Comparison of ENCODE assay signal across 18 cellular contexts in the genomic region with DNA sequence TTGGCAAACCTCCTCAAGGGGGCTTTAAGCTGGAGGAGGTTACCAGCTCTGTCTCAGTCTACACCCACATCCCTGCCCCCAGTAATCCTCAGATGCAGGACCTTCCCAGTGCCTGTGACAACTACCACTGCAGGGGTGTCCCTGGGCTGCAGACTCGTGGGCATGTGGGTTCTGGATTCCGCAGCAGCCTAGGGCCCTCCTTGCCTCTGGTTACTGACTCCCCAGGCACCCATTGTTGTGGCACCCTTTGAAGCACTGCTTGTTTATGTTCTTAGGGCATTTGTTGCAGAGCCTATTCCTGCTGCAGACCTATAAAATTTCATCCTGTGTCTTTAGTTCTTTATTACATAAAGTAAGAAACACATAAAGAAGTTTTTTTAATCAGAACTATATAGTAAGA. TPM values are rescaled to one million over a fixed set of nuclear protein-coding genes. Genes with fewer than 3 reads are reported as not detected.
DNase-seq lines count a peak whose midpoint lies in the region; ATAC-seq and TF ChIP-seq lines count a peak whose summit lies in the region.
"Had no signal": no experiment of that assay in that cellular context is flagged by ENCODE, and none has a peak within 500 bp of the region (broad histone marks: within the 10 kb centered on the region; RNA-seq: fewer than 3 reads in every experiment).

No MANE protein-coding gene starts in this region.

- H3K27me3 ChIP-seq in neural progenitor cell (no peaks in the 10 kb centered on the region), BE2C (no peaks in the 10 kb centered on the region)
- H3K27me3 ChIP-seq: BLaER1 treated with 17β-estradiol and CSF1 and Interleukin-3, amounts not matched to agents 10 nM and 100 nM; SJSA1 had no signal

- no peaks in the 10 kb centered on the region for H3K79me2 ChIP-seq in neural progenitor cell (ENCODE audit: low read depth)

- H3K9me3 Mint-ChIP-seq in dendritic cell treated with granulocyte-macrophage colony-stimulating factor and Interleukin-4, amounts not matched to agents 40 ng/mL and 50 ng/mL, for 4 days, result no peaks in the 10 kb centered on the region
- no peaks in the 10 kb centered on the region for H3K9me3 Mint-ChIP-seq in neural progenitor cell
- H3K9me3 Mint-ChIP-seq: CD8-positive, alpha-beta memory T cell; H9 had no signal

- no peak overlapping the region for H2AFZ ChIP-seq in neural progenitor cell (replicated peaks)

- H3K9me3 ChIP-seq in neural progenitor cell (ENCODE audit: low read depth), result no peaks in the 10 kb centered on the region
- no peaks in the 10 kb centered on the region for H3K9me3 ChIP-seq in BE2C
- H3K9me3 ChIP-seq: BLaER1 treated with 17β-estradiol and CSF1 and Interleukin-3, amounts not matched to agents 10 nM and 100 nM; SJSA1 had no signal

- H3K27me3 Mint-ChIP-seq in dendritic cell treated with granulocyte-macrophage colony-stimulating factor and Interleukin-4, amounts not matched to agents 40 ng/mL and 50 ng/mL, for 4 days, result no peaks in the 10 kb centered on the region
- H3K27me3 Mint-ChIP-seq in neural progenitor cell (ENCODE audit: insufficient read depth, low read depth), result peaks cover 11% of the 10 kb centered on the region
- H3K27me3 Mint-ChIP-seq: CD8-positive, alpha-beta memory T cell had no signal

- H4K20me1 ChIP-seq in neural progenitor cell (ENCODE audit: low read depth), result peaks cover 3% of the 10 kb centered on the region

- peaks cover 29% of the 10 kb centered on the region for H3K4me1 Mint-ChIP-seq in dendritic cell treated with granulocyte-macrophage colony-stimulating factor and Interleukin-4, amounts not matched to agents 40 ng/mL and 50 ng/mL, for 4 days (ENCODE audit: low read depth)
- peaks cover 14% of the 10 kb centered on the region for H3K4me1 Mint-ChIP-seq in neural progenitor cell

- H3K4me2 ChIP-seq in neural progenitor cell, result no peak overlapping the region

- ATAC-seq in left ventricle myocardium superior, result peak; percentile 32
- ATAC-seq in left cardiac atrium, result no peak

- H3K4me1 ChIP-seq in neural progenitor cell (peaks cover 10% of the 10 kb centered on the region), BE2C (no peaks in the 10 kb centered on the region)

- H3K36me3 ChIP-seq in neural progenitor cell (no peaks in the 10 kb centered on the region), BE2C (no peaks in the 10 kb centered on the region; the same call in 1 of the 2 replicates)

- H3K4me3 ChIP-seq in neural progenitor cell, result no peak overlapping the region
- H3K4me3 ChIP-seq in BE2C (ENCODE audit: low read depth, low read length), result no peak overlapping the region
- H3K4me3 ChIP-seq: BLaER1 treated with 17β-estradiol and CSF1 and Interleukin-3, amounts not matched to agents 10 nM and 100 nM; SJSA1 had no signal

- H3K36me3 Mint-ChIP-seq in dendritic cell treated with granulocyte-macrophage colony-stimulating factor and Interleukin-4, amounts not matched to agents 40 ng/mL and 50 ng/mL, for 4 days (ENCODE audit: low read depth), result peaks cover 79% of the 10 kb centered on the region
- peaks cover 7% of the 10 kb centered on the region for H3K36me3 Mint-ChIP-seq in neural progenitor cell

- intact Hi-C loops in left ventricle myocardium superior (cut with micrococcal nuclease), result no loop called here
- intact Hi-C loops in left cardiac atrium (cut with DNase I), result no loop called here
- intact Hi-C loops in dendritic cell treated with granulocyte-macrophage colony-stimulating factor and Interleukin-4, amounts not matched to agents 40 ng/mL and 50 ng/mL, for 4 days (cut with micrococcal nuclease), result no loop called here

- no peak overlapping the region for H3K4me3 Mint-ChIP-seq in dendritic cell treated with granulocyte-macrophage colony-stimulating factor and Interleukin-4, amounts not matched to agents 40 ng/mL and 50 ng/mL, for 4 days
- no peak overlapping the region for H3K4me3 Mint-ChIP-seq in neural progenitor cell
- H3K4me3 Mint-ChIP-seq: CD8-positive, alpha-beta memory T cell; H9 had no signal

- TF ChIP-seq CTCF in neural progenitor cell (IDR thresholded peaks at IDR 0.05) (no peak), BE2C (IDR thresholded peaks at IDR 0.05; ENCODE audit: low read depth, low read length) (no peak)

- H3K27ac Mint-ChIP-seq in dendritic cell treated with granulocyte-macrophage colony-stimulating factor and Interleukin-4, amounts not matched to agents 40 ng/mL and 50 ng/mL, for 4 days, result peak overlapping the region; percentile 53
- H3K27ac Mint-ChIP-seq in neural progenitor cell, result no peak overlapping the region

- H3K27ac ChIP-seq in neural progenitor cell, result no peak overlapping the region
- H3K27ac ChIP-seq: SJSA1 had no signal

- no peaks in the 10 kb centered on the region for H3F3A ChIP-seq in neural progenitor cell (ENCODE audit: low read depth)

- no peak for DNase-seq in left ventricle myocardium superior
- no peak for DNase-seq in left cardiac atrium
- peak; percentile 16 for DNase-seq in neural progenitor cell (ENCODE audit: low spot score)
- DNase-seq in NCI-H1694 treated with DMSO at 0.1 percent for 48 hours (lab: John Stamatoyannopoulos, UW), result no peak
- no peak for DNase-seq in NOMO-1 treated with dmso at 0.1 percent for 144 hours (lab: John Stamatoyannopoulos, UW; ENCODE audit: unreplicated experiment)
- no peak for DNase-seq in BE2C
- DNase-seq in NCI-H2029 (lab: John Stamatoyannopoulos, UW), result no peak
- DNase-seq: CD8-positive, alpha-beta memory T cell; DMS79 treated with DMSO at 0.1 percent for 48 hours; H9; KG1; NCI-H2081 treated with DMSO at 0.1 percent for 48 hours; NCI-H774 had no signal

- H3K9ac ChIP-seq in neural progenitor cell, result no peak overlapping the region

RNA-seq across cellular contexts. Expression of a gene that starts 51.1 kb away (rescaled TPM):
- total RNA-seq in left ventricle myocardium superior, result not detected
- total RNA-seq in left cardiac atrium, result not detected
- not detected in 2 replicates for total RNA-seq in neural progenitor cell (ENCODE audit: low replicate concordance)
- polyA plus RNA-seq in BE2C (2012; ENCODE audit: insufficient read depth, insufficient read length, low read depth), result not detected
- total RNA-seq: CD8-positive, alpha-beta memory T cell; H9; HT-29; NCI-H460 had no signal
- polyA plus RNA-seq: CD8-positive, alpha-beta memory T cell had no signal
